Comparison of ENCODE assay signal across 1 cellular context in genomic region chr5:79590395-79590999, GRCh38.
TF ChIP-seq lines count a peak whose summit lies in the region.

No MANE protein-coding gene starts in this region.

TF ChIP-seq in HepG2, 621 proteins besides CTCF, POLR2A, EP300 and RAD21:
- TF ChIP-seq GLMP (CRISPR knock-in tag; IDR thresholded peaks at IDR 0.05; ENCODE audit: borderline replicate concordance) (no peak), ZNF772 (CRISPR knock-in tag; IDR thresholded peaks at IDR 0.05) (no peak), ZNF34 (CRISPR knock-in tag; IDR thresholded peaks at IDR 0.05; ENCODE audit: borderline replicate concordance) (no peak), TMF1 (CRISPR knock-in tag; IDR thresholded peaks at IDR 0.05; ENCODE audit: low read depth) (no peak), HDAC2 (CRISPR knock-in tag; IDR thresholded peaks at IDR 0.05) (no peak), ZNF225 (CRISPR knock-in tag; IDR thresholded peaks at IDR 0.05) (no peak), NFKB2 (CRISPR knock-in tag; IDR thresholded peaks at IDR 0.05; ENCODE audit: borderline replicate concordance) (no peak), KDM1A (CRISPR knock-in tag; IDR thresholded peaks at IDR 0.05) (no peak), TCF7L2 (IDR thresholded peaks at IDR 0.05; ENCODE audit: low read depth, low read length) (no peak)
- TF ChIP-seq, protein P1, sequence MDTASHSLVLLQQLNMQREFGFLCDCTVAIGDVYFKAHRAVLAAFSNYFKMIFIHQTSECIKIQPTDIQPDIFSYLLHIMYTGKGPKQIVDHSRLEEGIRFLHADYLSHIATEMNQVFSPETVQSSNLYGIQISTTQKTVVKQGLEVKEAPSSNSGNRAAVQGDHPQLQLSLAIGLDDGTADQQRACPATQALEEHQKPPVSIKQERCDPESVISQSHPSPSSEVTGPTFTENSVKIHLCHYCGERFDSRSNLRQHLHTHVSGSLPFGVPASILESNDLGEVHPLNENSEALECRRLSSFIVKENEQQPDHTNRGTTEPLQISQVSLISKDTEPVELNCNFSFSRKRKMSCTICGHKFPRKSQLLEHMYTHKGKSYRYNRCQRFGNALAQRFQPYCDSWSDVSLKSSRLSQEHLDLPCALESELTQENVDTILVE (CRISPR knock-in tag; IDR thresholded peaks at IDR 0.05), result no peak
TF ChIP-seq in HepG2: peak in this region for 0.
